ENCODE assay signal across 8 cellular contexts in genomic region chr2:55923091-55923977, GRCh38. TPM values are rescaled to one million over a fixed set of nuclear protein-coding genes. Genes with fewer than 3 reads are reported as not detected.
A peak's percentile ranks its signal among the peaks of the same experiment; 100 is the strongest.
DNase-seq lines count a peak whose midpoint lies in the region; ATAC-seq and TF ChIP-seq lines count a peak whose summit lies in the region.

TSS of gene EFEMP1 (minus strand) at chr2:55923782. CDS start at chr2:55922440, 1,342 bp downstream.

- under 1% methylated on average over 67 of the region's 69 CpGs for WGBS in right cardiac atrium

- H2AFZ ChIP-seq in KMS-11 (ENCODE audit: low read depth): peak within 1 kb of the TSS; percentile 11; the same call in 1 of the 2 replicates

- TF ChIP-seq CTCF in KMS-11 (conservative IDR thresholded peaks at IDR 0.05; ENCODE audit: low read depth, low read length): no peak

- H3K4me2 ChIP-seq in KMS-11: peak within 1 kb of the TSS; percentile 16; the same call in 1 of the 2 replicates

- H3K4me1 ChIP-seq in KMS-11 (ENCODE audit: low read depth, poor library complexity, severe bottlenecking) (no peaks in the 10 kb centered on the region), right cardiac atrium (ENCODE audit: control insufficient read depth, insufficient read depth, low read length) (peaks cover 5% of the 10 kb centered on the region), rectal smooth muscle tissue (ENCODE audit: control insufficient read depth, insufficient read depth, low read length) (no peaks in the 10 kb centered on the region)

- H3K9ac ChIP-seq in KMS-11 (no peak within 1 kb of the TSS), rectal smooth muscle tissue (ENCODE audit: low read length) (no peak within 1 kb of the TSS)

- H3K27me3 ChIP-seq in KMS-11 (ENCODE audit: insufficient read depth, low read depth): no peaks in the 10 kb centered on the region
- H3K27me3 ChIP-seq in right cardiac atrium (ENCODE audit: control insufficient read depth, insufficient read depth): no peaks in the 10 kb centered on the region
- H3K27me3 ChIP-seq in rectal smooth muscle tissue (ENCODE audit: control insufficient read depth, insufficient read depth, low read length): no peaks in the 10 kb centered on the region

- peak; percentile 96 to 97 for ATAC-seq in right cardiac atrium

- peaks cover 38% of the 10 kb centered on the region for H3K27me3 Mint-ChIP-seq in activated naive CD4-positive, alpha-beta T cell treated with anti-CD3 and anti-CD28 coated beads for 36 hours (ENCODE audit: low read depth)

- no peak within 1 kb of the TSS for H3K27ac Mint-ChIP-seq in activated naive CD4-positive, alpha-beta T cell treated with anti-CD3 and anti-CD28 coated beads for 36 hours

- CTCF ChIA-PET in activated naive CD4-positive, alpha-beta T cell treated with anti-CD3 and anti-CD28 coated beads for 36 hours (lab: Charles Lee): no interaction called here

- no peaks in the 10 kb centered on the region for H4K20me1 ChIP-seq in KMS-11 (ENCODE audit: insufficient read depth)

- H3K36me3 Mint-ChIP-seq in activated naive CD4-positive, alpha-beta T cell treated with anti-CD3 and anti-CD28 coated beads for 36 hours (ENCODE audit: low read depth): no peaks in the 10 kb centered on the region

- H3K36me3 ChIP-seq in KMS-11 (ENCODE audit: insufficient read depth) (no peaks in the 10 kb centered on the region), rectal smooth muscle tissue (ENCODE audit: control insufficient read depth, insufficient read depth, low read length) (no peaks in the 10 kb centered on the region)

- H3K4me3 Mint-ChIP-seq in activated naive CD4-positive, alpha-beta T cell treated with anti-CD3 and anti-CD28 coated beads for 36 hours: no peak within 1 kb of the TSS

- H3K27ac ChIP-seq in KMS-11 (no peak within 1 kb of the TSS), right cardiac atrium (ENCODE audit: low read length) (no peak within 1 kb of the TSS), rectal smooth muscle tissue (ENCODE audit: low read depth, low read length) (no peak within 1 kb of the TSS)

- no peaks in the 10 kb centered on the region for H3K79me2 ChIP-seq in KMS-11 (ENCODE audit: insufficient read depth, low read depth)

- no peak within 1 kb of the TSS for H3K4me3 ChIP-seq in KMS-11 (IDR thresholded peaks at IDR 0.05; ENCODE audit: insufficient read depth, low read depth, low read length)
- H3K4me3 ChIP-seq in right cardiac atrium (ENCODE audit: low read length): peak within 1 kb of the TSS; percentile 55
- H3K4me3 ChIP-seq in rectal smooth muscle tissue (ENCODE audit: low read length): peak within 1 kb of the TSS; percentile 64

- H3K4me1 Mint-ChIP-seq in activated naive CD4-positive, alpha-beta T cell treated with anti-CD3 and anti-CD28 coated beads for 36 hours (ENCODE audit: low read depth): peaks cover 5% of the 10 kb centered on the region

- H3K9me3 Mint-ChIP-seq in activated naive CD4-positive, alpha-beta T cell treated with anti-CD3 and anti-CD28 coated beads for 36 hours: no peaks in the 10 kb centered on the region

- H3K9me3 ChIP-seq in right cardiac atrium (ENCODE audit: control insufficient read depth, low read length): no peaks in the 10 kb centered on the region

- peak; percentile 5 for DNase-seq in activated naive CD4-positive, alpha-beta T cell treated with anti-CD3 and anti-CD28 coated beads for 36 hours
- DNase-seq in activated naive CD4-positive, alpha-beta T cell treated with Interleukin-2 at 50 U/mL for 16 hours: no peak
- DNase-seq in amygdala (lab: John Stamatoyannopoulos, UW) (peak in 37 of 56 donors; percentile 2 to 57 (median 28)), right cardiac atrium (peak; percentile 78 to 90 (median 89)), SKM-1 treated with dmso at 0.1 percent for 144 hours (lab: John Stamatoyannopoulos, UW; ENCODE audit: unreplicated experiment) (no peak)
- DNase-seq in activated effector memory CD4-positive, alpha-beta T cell treated with Interleukin-2 at 50 U/mL for 16 hours: no peak

- intact Hi-C loops in activated naive CD4-positive, alpha-beta T cell treated with anti-CD3 and anti-CD28 coated beads for 36 hours (cut with micrococcal nuclease): no loop called here
- intact Hi-C loops in right cardiac atrium (cut with DNase I): no loop called here

RNA-seq across cellular contexts. Expression of gene EFEMP1, which starts in this region (rescaled TPM):
- total RNA-seq in activated naive CD4-positive, alpha-beta T cell treated with anti-CD3 and anti-CD28 coated beads for 36 hours: not detected
- total RNA-seq in right cardiac atrium: 100 to 1,000 TPM in 3 of 4 donors, 10 to 100 TPM in 1; 96.0 to 305 (median 164) TPM
- polyA plus RNA-seq in right cardiac atrium: 131 TPM

Comparison
In these comparisons a context has a peak if more than half of its experiments do, and no peak if none do; other contexts are left out.
1. RNA of gene EFEMP1 (total RNA-seq): 96.0 to 305 TPM in right cardiac atrium; not detected in activated naive CD4-positive, alpha-beta T cell treated with anti-CD3 and anti-CD28 coated beads for 36 hours; every median in the first group is over 10 times any median in the second.
2. Peak in DNase-seq in activated naive CD4-positive, alpha-beta T cell treated with anti-CD3 and anti-CD28 coated beads for 36 hours; RNA of the gene not detected or under 1 TPM.
3. DNase-seq: peak in amygdala (37 of 56) and right cardiac atrium (3 of 3); none in activated naive CD4-positive, alpha-beta T cell treated with Interleukin-2 at 50 U/mL for 16 hours (single experiment), activated effector memory CD4-positive, alpha-beta T cell treated with Interleukin-2 at 50 U/mL for 16 hours (single experiment) and SKM-1 treated with dmso at 0.1 percent for 144 hours (single experiment).